In the genomic region with DNA sequence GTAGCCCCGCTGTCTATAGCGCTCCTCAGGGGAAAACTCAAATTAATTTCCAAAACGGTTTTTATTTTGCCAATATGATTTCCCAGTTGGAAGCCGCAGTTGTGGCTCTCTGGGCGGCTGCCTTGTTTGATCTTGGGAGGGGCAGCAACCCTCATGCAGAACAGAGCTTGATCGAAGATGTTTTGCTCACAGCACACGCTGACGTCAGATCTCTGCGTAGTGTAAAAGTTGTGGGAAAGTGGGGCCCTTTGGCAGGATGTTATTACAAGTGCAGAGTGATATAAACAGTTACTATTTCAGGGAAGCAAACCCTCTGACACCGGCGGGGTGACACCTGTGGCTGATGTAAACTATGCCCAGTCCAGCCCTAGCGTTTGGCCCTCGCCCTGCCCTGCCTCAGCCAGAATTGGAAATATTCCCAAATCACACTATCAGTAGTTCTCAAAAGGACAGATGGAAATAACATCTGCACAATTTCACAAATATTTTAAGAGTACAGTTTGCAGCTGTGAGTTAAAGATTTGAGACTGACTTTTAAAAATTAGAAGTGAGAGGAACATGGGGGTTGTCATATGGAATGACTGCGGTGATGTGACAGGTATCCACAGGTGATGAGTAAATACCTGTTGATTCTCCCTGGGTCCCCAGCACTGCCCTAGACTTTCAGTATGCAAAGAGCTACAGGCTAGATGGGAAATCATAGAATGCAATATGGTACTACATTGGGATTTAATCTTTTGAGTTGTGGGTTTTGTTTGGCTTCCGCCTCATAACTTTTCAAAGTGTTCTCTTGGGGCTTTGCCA, we compare ENCODE assay signal across 8 cellular contexts. TPM values are rescaled to one million over a fixed set of nuclear protein-coding genes. Genes with fewer than 3 reads are reported as not detected.
DNase-seq lines count a peak whose midpoint lies in the region; ATAC-seq, FAIRE-seq and TF ChIP-seq lines count a peak whose summit lies in the region.
"Had no signal": no experiment of that assay in that cellular context is flagged by ENCODE, and none has a peak within 500 bp of the region (broad histone marks: within the 10 kb centered on the region; RNA-seq: fewer than 3 reads in every experiment).

No MANE protein-coding gene starts in this region.

- peak overlapping the region in 1 of 2 donors; percentile 42 for H3K27ac Mint-ChIP-seq in stimulated activated naive CD8-positive, alpha-beta T cell treated with anti-CD3 and anti-CD28 coated beads, Interleukin-15, amount 100 ng/mL, for 72 hours

- H3K4me1 ChIP-seq in HUES6 (ENCODE audit: control insufficient read depth, insufficient read depth, low read length) (no peaks in the 10 kb centered on the region), keratinocyte (ENCODE audit: control insufficient read depth, extremely low read depth, insufficient read depth, low read length) (no peaks in the 10 kb centered on the region)

- no peaks in the 10 kb centered on the region for H3K79me2 ChIP-seq in keratinocyte (ENCODE audit: control insufficient read depth, insufficient read depth, low read length)

- dilution Hi-C loops in keratinocyte (cut with MboI; ENCODE audit: extremely low pct_ligation_motif_present, low sequenced_read_pairs), result no loop called here

- peak overlapping the region; percentile 53 for H3K4me3 ChIP-seq in HUES6 (ENCODE audit: low read depth, low read length)
- no peak overlapping the region for H3K4me3 ChIP-seq in keratinocyte (ENCODE audit: control insufficient read depth in 2 of 3, extremely low read depth in 1 of 3, insufficient read depth in 2 of 3, low read depth in 1 of 3, low read length in 3 of 3)

- H3K4me1 Mint-ChIP-seq in stimulated activated naive CD8-positive, alpha-beta T cell treated with anti-CD3 and anti-CD28 coated beads, Interleukin-15, amount 100 ng/mL, for 72 hours, result peaks cover 30% of the 10 kb centered on the region

- FAIRE-seq in keratinocyte (lab: Jason Lieb, UNC), result no peak

- no peaks in the 10 kb centered on the region for H3K9me3 ChIP-seq in HUES6 (ENCODE audit: control insufficient read depth, insufficient read depth, low read depth, low read length)
- H3K9me3 ChIP-seq in keratinocyte (ENCODE audit: control insufficient read depth, low read depth, low read length), result no peaks in the 10 kb centered on the region

- no peaks in the 10 kb centered on the region for H4K20me1 ChIP-seq in keratinocyte (ENCODE audit: control insufficient read depth, extremely low read depth, insufficient read depth, low read length)

- no peak overlapping the region for H2AFZ ChIP-seq in keratinocyte (ENCODE audit: control insufficient read depth, low read length)

- H3K36me3 ChIP-seq in HUES6 (ENCODE audit: control insufficient read depth, insufficient read depth, low read length) (no peaks in the 10 kb centered on the region), keratinocyte (ENCODE audit: control insufficient read depth in 2 of 2, extremely low read depth in 1 of 2, insufficient read depth in 2 of 2, low read length in 2 of 2) (no peaks in the 10 kb centered on the region)

- DNase-seq in keratinocyte (ENCODE audit: low read depth, low spot score) (no peak), AG08395 (ENCODE audit: low spot score) (no peak), NCI-H1930 (lab: John Stamatoyannopoulos, UW) (no peak)
- peak in 1 of 2 donors; percentile 24 for DNase-seq in stimulated activated naive CD8-positive, alpha-beta T cell treated with anti-CD3 and anti-CD28 coated beads, Interleukin-15, amount 100 ng/mL, for 72 hours
- DNase-seq: stimulated activated naive CD4-positive, alpha-beta T cell treated with Interleukin-2 at 50 U/mL for 16 hours had no signal

- TF ChIP-seq CTCF in keratinocyte (optimal IDR thresholded peaks at IDR 0.05 in 1 of 3, IDR thresholded peaks at IDR 0.05 in 1 of 3, conservative IDR thresholded peaks at IDR 0.05 in 1 of 3; ENCODE audit: extremely low read depth in 1 of 3, insufficient read depth in 2 of 3, low read length in 3 of 3), result no peak

- H3K27ac ChIP-seq in HUES6 (ENCODE audit: low read depth, low read length), result no peak overlapping the region
- H3K27ac ChIP-seq in angular gyrus (ENCODE audit: low read depth, low read length), result peak overlapping the region; percentile 40
- no peak overlapping the region for H3K27ac ChIP-seq in keratinocyte (ENCODE audit: control insufficient read depth, insufficient read depth, low read length)

- H3K27me3 Mint-ChIP-seq in stimulated activated naive CD8-positive, alpha-beta T cell treated with anti-CD3 and anti-CD28 coated beads, Interleukin-15, amount 100 ng/mL, for 72 hours, result peaks cover 60% of the 10 kb centered on the region

- peak overlapping the region; percentile 67 to 68 for H3K4me3 Mint-ChIP-seq in stimulated activated naive CD8-positive, alpha-beta T cell treated with anti-CD3 and anti-CD28 coated beads, Interleukin-15, amount 100 ng/mL, for 72 hours

- H3K27me3 ChIP-seq in HUES6 (ENCODE audit: control insufficient read depth, insufficient read depth, low read length), result peaks cover 51% of the 10 kb centered on the region
- H3K27me3 ChIP-seq in keratinocyte (ENCODE audit: control insufficient read depth, extremely low read depth, insufficient read depth, low read length), result peaks cover 47% of the 10 kb centered on the region

- H3K9me1 ChIP-seq in keratinocyte (ENCODE audit: control insufficient read depth, extremely low read depth, insufficient read depth, low read length), result no peaks in the 10 kb centered on the region

- ATAC-seq in stimulated activated naive CD8-positive, alpha-beta T cell treated with anti-CD3 and anti-CD28 coated beads, Interleukin-15, amount 100 ng/mL, for 72 hours, result peak; percentile 41
- ATAC-seq in HG02938 (IDR thresholded peaks at IDR 0.05; ENCODE audit: unreplicated experiment), result no peak

- H3K9ac ChIP-seq in HUES6 (ENCODE audit: low read length), result no peak overlapping the region
- H3K9ac ChIP-seq in keratinocyte (ENCODE audit: control insufficient read depth, extremely low read depth, insufficient read depth, low read length), result no peak overlapping the region

- H3K9me3 Mint-ChIP-seq in stimulated activated naive CD8-positive, alpha-beta T cell treated with anti-CD3 and anti-CD28 coated beads, Interleukin-15, amount 100 ng/mL, for 72 hours, result no peaks in the 10 kb centered on the region

- peak overlapping the region; percentile 41 for H3K4me2 ChIP-seq in keratinocyte (ENCODE audit: control insufficient read depth, extremely low read depth, insufficient read depth, low read depth, low read length)

RNA-seq across cellular contexts. Expression of a gene that starts 1.7 kb away (rescaled TPM):
- polyA plus RNA-seq in keratinocyte, result 0.04 to 0.10 TPM (median 0.09 TPM) in 3 replicates
- 0.25 TPM for polyA plus RNA-seq in keratinocyte (2011; ENCODE audit: low read depth)
- 0.01 TPM in 2 replicates for polyA plus RNA-seq in keratinocyte (2011; cell fraction: cytosol; rRNA removed)
- 0.20 and 0.23 TPM in 2 replicates for polyA plus RNA-seq in keratinocyte (2011; cell fraction: nucleus; rRNA removed)
- polyA plus RNA-seq in keratinocyte (2012; ENCODE audit: low replicate concordance), result 0.24 and 0.29 TPM in 2 replicates
- 0.03 to 0.52 TPM (median 0.10 TPM) in 3 replicates for polyA minus RNA-seq in keratinocyte
- polyA minus RNA-seq in keratinocyte (2011; cell fraction: cytosol; rRNA and poly(A)+ RNA removed), result not detected
- polyA minus RNA-seq in keratinocyte (2011; cell fraction: nucleus; rRNA and poly(A)+ RNA removed), result 0.11 and 0.31 TPM in 2 replicates
